ENCODE assay signal across 9 cellular contexts in the genomic region with DNA sequence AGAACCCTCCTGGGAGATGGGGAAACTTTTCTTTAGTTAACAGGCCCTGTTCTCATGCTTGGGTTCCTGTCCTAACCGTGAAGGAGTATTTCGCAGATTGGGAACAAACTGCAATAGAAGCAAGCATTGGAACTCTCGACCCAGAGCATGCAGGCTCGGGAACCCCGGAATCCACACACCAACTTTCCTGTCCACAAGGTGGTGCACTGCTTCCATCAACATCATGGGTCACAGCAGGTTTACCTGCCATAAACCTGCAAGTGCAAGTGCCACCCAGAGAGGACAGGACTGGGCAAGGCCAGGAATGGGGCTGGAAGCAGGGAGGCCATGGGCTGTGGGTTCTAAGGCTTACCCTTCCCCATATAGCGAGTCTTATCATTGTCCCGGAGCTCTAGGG. TPM values are rescaled to one million over a fixed set of nuclear protein-coding genes. Genes with fewer than 3 reads are reported as not detected.
A peak's percentile ranks its signal among the peaks of the same experiment; 100 is the strongest.
DNase-seq lines count a peak whose midpoint lies in the region; ATAC-seq and TF ChIP-seq lines count a peak whose summit lies in the region.
"Had no signal": no experiment of that assay in that cellular context is flagged by ENCODE, and none has a peak within 500 bp of the region (broad histone marks: within the 10 kb centered on the region; RNA-seq: fewer than 3 reads in every experiment).

No MANE protein-coding gene starts in this region.

- H3K4me1 ChIP-seq in hepatocyte (ENCODE audit: insufficient read depth): peaks cover 51% of the 10 kb centered on the region

- no peak for DNase-seq in natural killer cell treated with Interleukin-12 subunit alpha and Interleukin-12 subunit beta and Interleukin-15 and Interleukin-18, amount 100 ng/mL, for 72 hours (ENCODE audit: low spot score)
- no peak for DNase-seq in natural killer cell
- no peak for DNase-seq in activated CD4-positive, alpha-beta memory T cell treated with anti-CD3 and anti-CD28 coated beads for 36 hours
- peak; percentile 44 for DNase-seq in hepatocyte (ENCODE audit: low spot score)
- no peak for DNase-seq in NOMO-1 (lab: John Stamatoyannopoulos, UW; ENCODE audit: unreplicated experiment in 2 of 2)
- DNase-seq in COR-L47 (lab: John Stamatoyannopoulos, UW): no peak
- no peak for DNase-seq in iPS-NIHi7 (ENCODE audit: extremely low spot score)
- DNase-seq: stimulated activated CD4-positive, alpha-beta T cell treated with anti-CD3 and anti-CD28 coated beads, Interleukin-12 subunit alpha, Interleukin-12 subunit beta, amount 100 ng/mL, for 4 hours had no signal

- peaks cover 6% of the 10 kb centered on the region for H3K36me3 ChIP-seq in hepatocyte (replicated peaks; ENCODE audit: insufficient read depth, low read depth)

- H3K27me3 ChIP-seq in hepatocyte: no peaks in the 10 kb centered on the region

- peaks cover 41 to 57% of the 10 kb centered on the region in 2 donors for H3K4me1 Mint-ChIP-seq in natural killer cell treated with Interleukin-12 subunit alpha and Interleukin-12 subunit beta and Interleukin-15 and Interleukin-18, amount 100 ng/mL, for 72 hours (ENCODE audit: low read depth in 2 of 2)
- peaks cover 38 to 51% of the 10 kb centered on the region in 2 donors for H3K4me1 Mint-ChIP-seq in natural killer cell
- peaks cover 77% of the 10 kb centered on the region for H3K4me1 Mint-ChIP-seq in activated CD4-positive, alpha-beta memory T cell treated with anti-CD3 and anti-CD28 coated beads for 36 hours (ENCODE audit: low read depth)

- H3K4me2 ChIP-seq in hepatocyte: no peak overlapping the region

- H3K9me3 ChIP-seq in hepatocyte (ENCODE audit: low read depth): no peaks in the 10 kb centered on the region

- POLR2A ChIA-PET in activated CD4-positive, alpha-beta memory T cell treated with anti-CD3 and anti-CD28 coated beads for 36 hours (lab: Charles Lee): interaction anchor here (0.7 to 1.4 kb wide), 2 partner anchors 9 to 12 kb away, joined by 3 to 8 read pairs; no protein-coding TSS in a partner anchor

- peak overlapping the region; percentile 98 for H3K27ac ChIP-seq in hepatocyte

- ATAC-seq in natural killer cell treated with Interleukin-12 subunit alpha and Interleukin-12 subunit beta and Interleukin-15 and Interleukin-18, amount 100 ng/mL, for 72 hours: no peak
- ATAC-seq in natural killer cell (no peak), GM21737 (IDR thresholded peaks at IDR 0.05; ENCODE audit: unreplicated experiment) (no peak)

- 82% methylated on average over 7 of the region's 7 CpGs for WGBS in hepatocyte (ENCODE audit: low lambda C conversion rate, missing lambda C conversion rate)

- H3K27ac Mint-ChIP-seq in natural killer cell treated with Interleukin-12 subunit alpha and Interleukin-12 subunit beta and Interleukin-15 and Interleukin-18, amount 100 ng/mL, for 72 hours: peak overlapping the region; percentile 79 to 97
- no peak overlapping the region for H3K27ac Mint-ChIP-seq in natural killer cell
- H3K27ac Mint-ChIP-seq in activated CD4-positive, alpha-beta memory T cell treated with anti-CD3 and anti-CD28 coated beads for 36 hours: peak overlapping the region; percentile 87

- H3K27me3 Mint-ChIP-seq in natural killer cell treated with Interleukin-12 subunit alpha and Interleukin-12 subunit beta and Interleukin-15 and Interleukin-18, amount 100 ng/mL, for 72 hours: no peaks in the 10 kb centered on the region
- H3K27me3 Mint-ChIP-seq in natural killer cell (ENCODE audit: low read depth in 2 of 2): no peaks in the 10 kb centered on the region
- H3K27me3 Mint-ChIP-seq in activated CD4-positive, alpha-beta memory T cell treated with anti-CD3 and anti-CD28 coated beads for 36 hours: no peaks in the 10 kb centered on the region

- CTCF ChIA-PET in activated CD4-positive, alpha-beta memory T cell treated with anti-CD3 and anti-CD28 coated beads for 36 hours (lab: Charles Lee): interaction anchor here (0.7 to 1.5 kb wide), 4 partner anchors 9 to 23 kb away, joined by 3 to 7 read pairs (median 6); no protein-coding TSS in a partner anchor

- H3K4me3 ChIP-seq in hepatocyte: no peak overlapping the region

- H4K20me1 ChIP-seq in hepatocyte (ENCODE audit: insufficient read depth, poor library complexity, severe bottlenecking): peaks cover 69% of the 10 kb centered on the region

- intact Hi-C loops in natural killer cell (cut with micrococcal nuclease): loop anchor here (10.0 kb wide), 1 partner anchor 1043 kb away; a partner anchor contains a TSS
- intact Hi-C loops in activated CD4-positive, alpha-beta memory T cell treated with anti-CD3 and anti-CD28 coated beads for 36 hours (cut with micrococcal nuclease): loop anchor here (10.0 kb wide), 2 partner anchors 447 to 477 kb away; no protein-coding TSS in a partner anchor

- H3K36me3 Mint-ChIP-seq in natural killer cell treated with Interleukin-12 subunit alpha and Interleukin-12 subunit beta and Interleukin-15 and Interleukin-18, amount 100 ng/mL, for 72 hours: peaks cover 59% of the 10 kb centered on the region
- H3K36me3 Mint-ChIP-seq in natural killer cell: no peaks in the 10 kb centered on the region
- H3K36me3 Mint-ChIP-seq in activated CD4-positive, alpha-beta memory T cell treated with anti-CD3 and anti-CD28 coated beads for 36 hours: peaks cover 94% of the 10 kb centered on the region

- H3K4me3 Mint-ChIP-seq in natural killer cell treated with Interleukin-12 subunit alpha and Interleukin-12 subunit beta and Interleukin-15 and Interleukin-18, amount 100 ng/mL, for 72 hours: peak overlapping the region; percentile 79
- H3K4me3 Mint-ChIP-seq in natural killer cell: no peak overlapping the region
- peak overlapping the region; percentile 95 for H3K4me3 Mint-ChIP-seq in activated CD4-positive, alpha-beta memory T cell treated with anti-CD3 and anti-CD28 coated beads for 36 hours

- peaks cover 75% of the 10 kb centered on the region for H3K79me2 ChIP-seq in hepatocyte

- no peaks in the 10 kb centered on the region for H3K9me3 Mint-ChIP-seq in natural killer cell treated with Interleukin-12 subunit alpha and Interleukin-12 subunit beta and Interleukin-15 and Interleukin-18, amount 100 ng/mL, for 72 hours
- no peaks in the 10 kb centered on the region for H3K9me3 Mint-ChIP-seq in natural killer cell
- H3K9me3 Mint-ChIP-seq in activated CD4-positive, alpha-beta memory T cell treated with anti-CD3 and anti-CD28 coated beads for 36 hours: no peaks in the 10 kb centered on the region

- no peaks in the 10 kb centered on the region for H3K9me2 ChIP-seq in hepatocyte (replicated peaks; ENCODE audit: insufficient read depth)

- no peak overlapping the region for H2AFZ ChIP-seq in hepatocyte

- TF ChIP-seq CTCF in natural killer cell (IDR thresholded peaks at IDR 0.05): no peak
- TF ChIP-seq CTCF in hepatocyte (IDR thresholded peaks at IDR 0.05; ENCODE audit: poor library complexity): peak; percentile 41

RNA-seq across cellular contexts. Expression of a gene that starts 6.9 kb away (rescaled TPM):
- total RNA-seq in natural killer cell treated with Interleukin-12 subunit alpha and Interleukin-12 subunit beta and Interleukin-15 and Interleukin-18, amount 100 ng/mL, for 72 hours: 1,000 to 10,000 TPM; 2,254 to 2,801 TPM
- total RNA-seq in natural killer cell (100 to 1,000 TPM; 254 to 299 (median 266) TPM), hepatocyte (580 and 659 TPM in 2 replicates)
- 1,000 to 10,000 TPM; 3,008 to 3,028 TPM for total RNA-seq in activated CD4-positive, alpha-beta memory T cell treated with anti-CD3 and anti-CD28 coated beads for 36 hours
- polyA plus RNA-seq in hepatocyte: 868 and 876 TPM in 2 replicates

RNA-seq across cellular contexts. Expression of a gene that starts 54.1 kb away (rescaled TPM):
- total RNA-seq in natural killer cell treated with Interleukin-12 subunit alpha and Interleukin-12 subunit beta and Interleukin-15 and Interleukin-18, amount 100 ng/mL, for 72 hours: 10 to 100 TPM; 38.2 to 72.4 TPM
- 10 to 100 TPM; 67.7 to 76.0 (median 73.0) TPM for total RNA-seq in natural killer cell
- 10 to 100 TPM; 45.0 to 50.5 TPM for total RNA-seq in activated CD4-positive, alpha-beta memory T cell treated with anti-CD3 and anti-CD28 coated beads for 36 hours
- total RNA-seq in hepatocyte: 39.8 and 46.0 TPM in 2 replicates
- polyA plus RNA-seq in hepatocyte: 62.8 and 74.3 TPM in 2 replicates

Comparison
In these comparisons a context has a peak if more than half of its experiments do, and no peak if none do; other contexts are left out.
1. H3K27ac Mint-ChIP-seq: peak in natural killer cell treated with Interleukin-12 subunit alpha and Interleukin-12 subunit beta and Interleukin-15 and Interleukin-18, amount 100 ng/mL, for 72 hours (2 of 2) and activated CD4-positive, alpha-beta memory T cell treated with anti-CD3 and anti-CD28 coated beads for 36 hours (single experiment); none in natural killer cell (0 of 2).